Comparison of ENCODE assay signal across 7 cellular contexts in the genomic region with DNA sequence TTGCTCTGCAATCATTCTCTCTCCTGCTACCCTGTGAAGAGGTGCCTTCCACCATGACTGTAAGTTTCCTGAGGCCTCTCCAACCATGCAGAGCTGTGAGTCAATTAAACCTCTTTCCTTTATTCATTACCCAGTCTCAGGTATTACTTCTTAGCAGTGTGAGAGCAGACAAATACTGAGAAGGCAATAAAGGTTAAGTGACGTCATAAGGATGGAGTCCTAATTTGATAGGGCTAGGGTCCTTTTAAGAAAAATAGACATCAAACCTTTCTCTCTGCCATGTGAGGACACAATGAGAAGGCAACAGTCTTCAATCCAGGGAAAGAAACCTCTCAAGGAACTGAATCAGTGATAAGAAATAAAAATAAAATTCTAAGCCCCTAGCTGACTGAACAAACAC.
"Had no signal": no experiment of that assay in that cellular context is flagged by ENCODE, and none has a peak within 500 bp of the region (broad histone marks: within the 10 kb centered on the region; RNA-seq: fewer than 3 reads in every experiment).

No MANE protein-coding gene starts in this region.

- H3K27ac ChIP-seq: GM23248 had no signal

- ATAC-seq: HCT116 had no signal

- H2AFZ ChIP-seq: GM23248 had no signal

- H3K4me1 ChIP-seq: HAP-1 had no signal

- H3K4me3 ChIP-seq: GM23248, HAP-1 had no signal

- H3K9ac ChIP-seq: GM23248 had no signal

- DNase-seq: GM23248, GOT3, H7 had no signal

- H3K36me3 ChIP-seq: HAP-1 had no signal

- H3K9me3 ChIP-seq: HAP-1 had no signal

- FAIRE-seq: HTR-8/SVneo had no signal

- H3K4me3 Mint-ChIP-seq: IgD-negative memory B cell had no signal

- H3K36me3 Mint-ChIP-seq: IgD-negative memory B cell had no signal

- H3K27me3 Mint-ChIP-seq: IgD-negative memory B cell had no signal

- H3K27ac Mint-ChIP-seq: IgD-negative memory B cell had no signal
